Comparison of ENCODE assay signal across 8 cellular contexts in genomic region chrX:41558531-41558930, GRCh38.
DNase-seq lines count a peak whose midpoint lies in the region; ATAC-seq and TF ChIP-seq lines count a peak whose summit lies in the region.

No MANE protein-coding gene starts in this region.

- H3K9me3 ChIP-seq in heart right ventricle (no peaks in the 10 kb centered on the region), aorta (ENCODE audit: control insufficient read depth, low read length) (no peaks in the 10 kb centered on the region)

- DNase-seq in heart right ventricle (no peak), cardiac septum (ENCODE audit: low spot score) (no peak), RPMI8226 (peak; percentile 36), fibroblast of villous mesenchyme (ENCODE audit: low read depth) (no peak), aorta (no peak), ureter (ENCODE audit: low spot score) (no peak), NCI-H2081 treated with DMSO at 0.1 percent for 48 hours (lab: John Stamatoyannopoulos, UW) (no peak)
- DNase-seq in stimulated activated CD4-positive, alpha-beta T cell treated with anti-CD3 and anti-CD28 coated beads, Interleukin-15, amount 100 ng/mL, for 24 hours = no peak

- TF ChIP-seq CTCF in heart right ventricle (IDR thresholded peaks at IDR 0.05) (peak in 7 of 9 donors; percentile 24 to 59 (median 44)), fibroblast of villous mesenchyme (IDR thresholded peaks at IDR 0.05; ENCODE audit: insufficient read depth, low read depth, low read length) (peak; percentile 49)

- H3K4me3 ChIP-seq in heart right ventricle (no peak overlapping the region), fibroblast of villous mesenchyme (ENCODE audit: low read depth, low read length) (no peak overlapping the region), aorta (ENCODE audit: low read length in 2 of 2) (no peak overlapping the region)

- peaks cover 0 to 49% (median 0%) of the 10 kb centered on the region in 7 donors for H3K27me3 ChIP-seq in heart right ventricle
- no peaks in the 10 kb centered on the region for H3K27me3 ChIP-seq in aorta (ENCODE audit: control insufficient read depth in 1 of 2, insufficient read depth in 2 of 2, low read length in 1 of 2)

- H3K4me1 ChIP-seq in heart right ventricle (peaks cover 0 to 31% (median 6%) of the 10 kb centered on the region in 9 donors), aorta (ENCODE audit: control insufficient read depth in 1 of 2, insufficient read depth in 2 of 2, low read length in 2 of 2) (no peaks in the 10 kb centered on the region)

- peak in 1 of 8 donors; percentile 37 for ATAC-seq in heart right ventricle
- ATAC-seq in aorta (ENCODE audit: low FRiP score) = peak; percentile 55

- intact Hi-C loops in heart right ventricle (cut with DNase I) = loop anchor here in 4 of 10 donors (5.0 to 10.0 kb wide), 3 partner anchors 176 to 1996 kb away; no protein-coding TSS in a partner anchor
- intact Hi-C loops in cardiac septum (cut with DNase I) = loop anchor here (10.0 kb wide), 1 partner anchor 196 kb away; no protein-coding TSS in a partner anchor
- intact Hi-C loops in aorta (cut with DNase I) = loop anchor here (5.0 to 10.0 kb wide), 4 partner anchors 104 to 284 kb away; no protein-coding TSS in a partner anchor

- H3K36me3 ChIP-seq in heart right ventricle = no peaks in the 10 kb centered on the region
- no peaks in the 10 kb centered on the region for H3K36me3 ChIP-seq in aorta (ENCODE audit: control insufficient read depth in 1 of 2, insufficient read depth in 2 of 2, low read length in 1 of 2)

- WGBS in heart right ventricle, 2 donors = 39 to 43% methylated on average over 2 of the region's 2 CpGs
- WGBS in aorta, 2 donors = 2 to 6% methylated on average over 2 of the region's 2 CpGs

- H3K27ac ChIP-seq in heart right ventricle (peak overlapping the region in 2 of 10 donors; percentile 53 to 77), aorta (ENCODE audit: low read depth in 1 of 2, low read length in 2 of 2) (no peak overlapping the region)
